8 cellular contexts compared by ENCODE assay signal in the genomic region with DNA sequence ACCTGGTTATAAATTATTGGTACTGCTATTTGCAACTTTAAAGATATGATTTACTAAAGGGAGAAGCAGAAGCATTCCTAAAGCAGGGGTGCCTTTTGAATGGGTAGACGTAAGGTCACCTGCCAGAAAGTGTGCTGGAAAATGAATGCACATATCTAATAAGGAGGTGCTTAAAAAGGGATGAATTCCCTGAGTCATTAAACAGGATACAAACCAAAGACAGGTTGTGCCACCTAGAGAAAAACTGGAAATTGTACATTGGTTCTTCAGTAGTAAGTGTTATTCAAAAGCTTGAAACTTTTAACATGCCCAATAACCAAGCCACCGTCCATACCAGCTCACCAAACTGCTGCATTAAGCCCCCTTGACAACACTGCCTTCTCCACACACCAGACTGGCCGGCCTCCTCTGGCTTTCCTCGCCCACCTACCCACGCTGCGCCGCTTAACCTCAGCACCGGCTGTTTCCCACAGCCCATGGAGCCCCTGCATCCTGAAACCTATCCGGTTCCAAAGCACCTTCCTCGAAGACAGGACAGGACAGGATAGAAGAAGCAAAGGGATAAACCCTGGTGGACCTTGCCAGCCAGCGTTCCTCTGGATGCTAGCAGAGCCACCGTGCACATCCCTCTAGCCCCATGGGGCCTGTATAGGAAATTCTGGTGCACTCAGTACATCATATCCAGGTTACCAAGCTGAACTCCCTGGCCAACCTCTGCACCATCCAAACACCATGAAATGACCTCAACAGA.
DNase-seq lines count a peak whose midpoint lies in the region; TF ChIP-seq lines count a peak whose summit lies in the region.

No MANE protein-coding gene starts in this region.

- H3K9ac ChIP-seq in neural progenitor cell, result peak overlapping the region; percentile 12

- peaks cover 33% of the 10 kb centered on the region for H3K4me1 Mint-ChIP-seq in neural progenitor cell

- H3K4me3 ChIP-seq in ectodermal cell (ENCODE audit: insufficient read depth, low read depth, low read length) (peak overlapping the region; percentile 72), neural progenitor cell (peak overlapping the region; percentile 99)

- no peak for TF ChIP-seq CTCF in neural progenitor cell (IDR thresholded peaks at IDR 0.05)

- H3K36me3 Mint-ChIP-seq in neural progenitor cell, result no peaks in the 10 kb centered on the region

- H3K79me2 ChIP-seq in neural progenitor cell (ENCODE audit: low read depth), result peaks cover 51% of the 10 kb centered on the region

- peak overlapping the region; percentile 97 for H3K4me3 Mint-ChIP-seq in neural progenitor cell

- H3F3A ChIP-seq in neural progenitor cell (ENCODE audit: low read depth), result peaks cover 22% of the 10 kb centered on the region

- H3K4me1 ChIP-seq in ectodermal cell (ENCODE audit: control insufficient read depth, insufficient read depth, low read length), result peaks cover 9% of the 10 kb centered on the region
- H3K4me1 ChIP-seq in neural progenitor cell, result peaks cover 16% of the 10 kb centered on the region

- H3K4me2 ChIP-seq in neural progenitor cell, result peak overlapping the region; percentile 97

- 17 to 25% methylated on average over 12 of the region's 12 CpGs for WGBS in ectodermal cell, 2 experiments

- peaks cover 7% of the 10 kb centered on the region for H3K27me3 ChIP-seq in ectodermal cell (ENCODE audit: control insufficient read depth, insufficient read depth, low read length, poor library complexity, severe bottlenecking)
- peaks cover 5% of the 10 kb centered on the region for H3K27me3 ChIP-seq in neural progenitor cell

- no peak overlapping the region for H3K27ac ChIP-seq in ectodermal cell (ENCODE audit: insufficient read depth, low read depth, low read length, poor library complexity, severe bottlenecking)
- no peak overlapping the region for H3K27ac ChIP-seq in neural progenitor cell

- H3K36me3 ChIP-seq in ectodermal cell (ENCODE audit: control insufficient read depth, insufficient read depth, low read length) (no peaks in the 10 kb centered on the region), neural progenitor cell (no peaks in the 10 kb centered on the region)

- H3K27me3 Mint-ChIP-seq in neural progenitor cell (ENCODE audit: insufficient read depth, low read depth), result peaks cover 11% of the 10 kb centered on the region

- peaks cover 24% of the 10 kb centered on the region for H4K20me1 ChIP-seq in neural progenitor cell (ENCODE audit: low read depth)

- H2AFZ ChIP-seq in neural progenitor cell (replicated peaks), result peak overlapping the region; percentile 89

- DNase-seq in DMS53 treated with DMSO at 0.1 percent for 48 hours (lab: John Stamatoyannopoulos, UW; ENCODE audit: unreplicated experiment) (peak; percentile 32), NCI-H69 (lab: John Stamatoyannopoulos, UW) (peak; percentile 53), neural progenitor cell (ENCODE audit: low spot score) (peak; percentile 20), anterior cingulate cortex (lab: John Stamatoyannopoulos, UW) (no peak), amniotic stem cell (lab: John Stamatoyannopoulos, UW) (no peak), AG08395 (ENCODE audit: low spot score) (no peak)
- no peak for DNase-seq in stimulated activated naive CD4-positive, alpha-beta T cell treated with Interleukin-2 at 50 U/mL for 16 hours (lab: John Stamatoyannopoulos, UW)

- no peaks in the 10 kb centered on the region for H3K9me3 Mint-ChIP-seq in neural progenitor cell

- H3K27ac Mint-ChIP-seq in neural progenitor cell, result peak overlapping the region; percentile 88

- H3K9me3 ChIP-seq in ectodermal cell (ENCODE audit: control insufficient read depth, low read length) (no peaks in the 10 kb centered on the region), neural progenitor cell (ENCODE audit: low read depth) (no peaks in the 10 kb centered on the region)

Comparison
In these comparisons a context has a peak if more than half of its experiments do, and no peak if none do; other contexts are left out.
1. DNase-seq: peak in DMS53 treated with DMSO at 0.1 percent for 48 hours (single experiment), NCI-H69 (single experiment) and neural progenitor cell (single experiment); none in anterior cingulate cortex (0 of 58), amniotic stem cell (single experiment), stimulated activated naive CD4-positive, alpha-beta T cell treated with Interleukin-2 at 50 U/mL for 16 hours (single experiment) and AG08395 (single experiment).